In the genomic region with DNA sequence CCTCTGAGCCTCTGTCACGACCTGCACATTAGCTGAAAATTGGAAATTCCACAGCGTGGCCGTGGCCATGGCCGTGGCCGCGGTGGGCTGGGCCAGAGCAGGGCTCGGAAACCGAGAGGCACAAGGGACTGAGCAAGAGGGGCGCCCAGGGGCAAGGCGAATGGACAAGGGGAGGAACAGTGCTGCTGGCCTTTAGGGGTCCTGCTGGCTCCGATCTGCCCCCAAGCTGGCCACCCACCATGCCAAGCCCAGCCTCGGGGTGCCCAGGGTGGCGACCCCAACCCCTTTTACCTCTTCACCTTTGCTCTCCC, we compare ENCODE assay signal across 19 cellular contexts.
"Had no signal": no experiment of that assay in that cellular context is flagged by ENCODE, and none has a peak within 500 bp of the region (broad histone marks: within the 10 kb centered on the region; RNA-seq: fewer than 3 reads in every experiment).

No MANE protein-coding gene starts in this region.

- DNase-seq: activated CD4-positive, alpha-beta T cell treated with anti-CD3 and anti-CD28 coated beads for 48 hours; activated naive CD4-positive, alpha-beta T cell; activated naive CD8-positive, alpha-beta T cell treated with anti-CD3 and anti-CD28 coated beads, Interleukin-2, amount 50 U/mL, for 24 hours; central memory CD4-positive, alpha-beta T cell; midbrain; naive B cell; occipital lobe; right lobe of liver; SK-N-SH; spleen; stimulated activated CD4-positive, alpha-beta T cell treated with anti-CD3 and anti-CD28 coated beads, Interleukin-2, amount 100 ng/mL, for 24 hours; stimulated activated naive B cell treated with anti-CD40 and anti-IgM and Interleukin-4, amounts not matched to agents 10 μg/mL and 1 μg/mL and 100 μg/mL, for 72 hours; transverse colon had no signal

- H3K4me2 ChIP-seq: SK-N-SH had no signal

- FAIRE-seq: keratinocyte had no signal

- H3K27ac Mint-ChIP-seq: activated naive CD8-positive, alpha-beta T cell treated with anti-CD3 and anti-CD28 coated beads, Interleukin-2, amount 50 U/mL, for 24 hours; activated T-helper 1 cell treated with anti-CD3 and anti-CD28 coated beads, Interleukin-12 subunit alpha, Interleukin-12 subunit beta, Interleukin-2, Interleukin-4 antibody, amounts not matched to agents 30 ng/mL and 10 ng/mL and 1 ng/mL, durations not matched to agents 14 hours and 24 hours and 36 hours; dendritic cell treated with granulocyte-macrophage colony-stimulating factor and Interleukin-4, amounts not matched to agents 40 ng/mL and 50 ng/mL, for 4 days; naive B cell; stimulated activated naive B cell treated with anti-CD40 and anti-IgM and Interleukin-4, amounts not matched to agents 10 μg/mL and 1 μg/mL and 100 μg/mL, for 72 hours; T-helper 1 cell treated with Interleukin-12 subunit alpha and Interleukin-12 subunit beta and Interleukin-4 antibody, amounts not matched to agents 30 μg/mL and 1 μg/mL, for 36 hours had no signal

- H3K9ac ChIP-seq: SK-N-SH had no signal

- H3K4me1 ChIP-seq: prostate gland, right lobe of liver, spleen, transverse colon had no signal

- H3K4me1 Mint-ChIP-seq: activated naive CD8-positive, alpha-beta T cell treated with anti-CD3 and anti-CD28 coated beads, Interleukin-2, amount 50 U/mL, for 24 hours; naive B cell; stimulated activated naive B cell treated with anti-CD40 and anti-IgM and Interleukin-4, amounts not matched to agents 10 μg/mL and 1 μg/mL and 100 μg/mL, for 72 hours had no signal

- H3K9me3 Mint-ChIP-seq: activated naive CD8-positive, alpha-beta T cell treated with anti-CD3 and anti-CD28 coated beads, Interleukin-2, amount 50 U/mL, for 24 hours; activated T-helper 1 cell treated with anti-CD3 and anti-CD28 coated beads, Interleukin-12 subunit alpha, Interleukin-12 subunit beta, Interleukin-2, Interleukin-4 antibody, amounts not matched to agents 30 ng/mL and 10 ng/mL and 1 ng/mL, durations not matched to agents 14 hours and 24 hours and 36 hours; dendritic cell treated with granulocyte-macrophage colony-stimulating factor and Interleukin-4, amounts not matched to agents 40 ng/mL and 50 ng/mL, for 4 days; stimulated activated naive B cell treated with anti-CD40 and anti-IgM and Interleukin-4, amounts not matched to agents 10 μg/mL and 1 μg/mL and 100 μg/mL, for 72 hours; T-helper 1 cell treated with Interleukin-12 subunit alpha and Interleukin-12 subunit beta and Interleukin-4 antibody, amounts not matched to agents 30 μg/mL and 1 μg/mL, for 36 hours had no signal

- H3K9me3 ChIP-seq: prostate gland, right lobe of liver, SK-N-SH, spleen, transverse colon had no signal

- H3K4me3 Mint-ChIP-seq: activated naive CD8-positive, alpha-beta T cell treated with anti-CD3 and anti-CD28 coated beads, Interleukin-2, amount 50 U/mL, for 24 hours; activated T-helper 1 cell treated with anti-CD3 and anti-CD28 coated beads, Interleukin-12 subunit alpha, Interleukin-12 subunit beta, Interleukin-2, Interleukin-4 antibody, amounts not matched to agents 30 ng/mL and 10 ng/mL and 1 ng/mL, durations not matched to agents 14 hours and 24 hours and 36 hours; dendritic cell treated with granulocyte-macrophage colony-stimulating factor and Interleukin-4, amounts not matched to agents 40 ng/mL and 50 ng/mL, for 4 days; naive B cell; stimulated activated naive B cell treated with anti-CD40 and anti-IgM and Interleukin-4, amounts not matched to agents 10 μg/mL and 1 μg/mL and 100 μg/mL, for 72 hours; T-helper 1 cell treated with Interleukin-12 subunit alpha and Interleukin-12 subunit beta and Interleukin-4 antibody, amounts not matched to agents 30 μg/mL and 1 μg/mL, for 36 hours had no signal

- H3K27me3 ChIP-seq: right lobe of liver had no signal

- H3K36me3 Mint-ChIP-seq: naive B cell; stimulated activated naive B cell treated with anti-CD40 and anti-IgM and Interleukin-4, amounts not matched to agents 10 μg/mL and 1 μg/mL and 100 μg/mL, for 72 hours had no signal

- H3K27ac ChIP-seq: prostate gland, right lobe of liver, spleen, transverse colon had no signal

- H3K4me3 ChIP-seq: prostate gland, right lobe of liver, spleen, transverse colon had no signal

- H3K36me3 ChIP-seq: prostate gland, right lobe of liver, spleen, transverse colon had no signal

- ATAC-seq: activated naive CD8-positive, alpha-beta T cell treated with anti-CD3 and anti-CD28 coated beads, Interleukin-2, amount 50 U/mL, for 24 hours; esophagus mucosa; stimulated activated naive B cell treated with anti-CD40 and anti-IgM and Interleukin-4, amounts not matched to agents 10 μg/mL and 1 μg/mL and 100 μg/mL, for 72 hours had no signal
